14 cellular contexts compared by ENCODE assay signal in the genomic region with DNA sequence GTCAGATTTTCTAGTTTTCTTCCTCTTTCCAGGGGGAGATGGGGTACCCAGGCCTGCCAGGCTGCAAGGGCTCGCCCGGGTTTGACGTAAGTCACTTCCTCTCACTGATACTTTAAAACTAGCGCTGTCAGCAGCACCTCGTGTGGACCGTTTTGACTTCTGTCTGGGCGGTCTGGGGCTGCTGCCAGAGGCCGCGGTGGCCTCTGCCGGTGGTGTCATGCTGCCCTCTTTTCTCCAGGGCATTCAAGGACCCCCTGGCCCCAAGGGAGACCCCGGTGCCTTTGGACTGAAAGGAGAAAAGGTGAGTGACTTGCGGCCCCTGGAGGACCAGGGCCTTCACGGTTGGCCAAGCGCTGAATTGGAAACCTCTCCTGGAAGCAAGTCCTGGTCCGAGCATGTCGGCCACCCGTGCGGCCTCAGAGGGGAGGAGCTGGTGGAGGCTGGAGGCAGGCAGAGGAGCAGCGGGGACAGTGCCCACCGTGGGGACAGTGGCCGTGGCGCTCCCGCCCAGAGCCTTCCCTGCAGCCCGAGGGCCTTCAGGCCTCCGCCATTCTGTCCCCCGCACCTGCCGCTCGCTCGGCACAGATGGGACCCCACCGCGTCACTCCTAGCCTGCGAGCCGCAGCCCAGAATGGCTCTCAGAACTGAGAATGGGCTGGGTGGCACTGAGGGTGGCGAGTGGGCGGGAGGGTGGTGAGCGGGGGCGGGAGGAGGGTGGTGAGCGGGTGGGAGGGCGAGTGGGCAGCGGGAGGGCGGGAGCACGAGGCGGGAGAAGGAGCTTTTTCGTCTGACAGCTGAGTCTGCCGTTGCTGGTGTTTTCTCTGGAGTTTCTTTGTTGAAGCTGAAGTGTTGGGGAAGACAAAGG. TPM values are rescaled to one million over a fixed set of nuclear protein-coding genes. Genes with fewer than 3 reads are reported as not detected.
DNase-seq lines count a peak whose midpoint lies in the region; ATAC-seq lines count a peak whose summit lies in the region.
"Had no signal": no experiment of that assay in that cellular context is flagged by ENCODE, and none has a peak within 500 bp of the region (broad histone marks: within the 10 kb centered on the region; RNA-seq: fewer than 3 reads in every experiment).

No MANE protein-coding gene starts in this region.

- no peaks in the 10 kb centered on the region for H3K9me3 Mint-ChIP-seq in activated CD8-positive, alpha-beta memory T cell treated with anti-CD3 and anti-CD28 coated beads, Interleukin-2, amount 10 ng/mL, durations not matched to agents 7 days and 5 days (ENCODE audit: low read depth)
- H3K9me3 Mint-ChIP-seq: activated T-helper 1 cell treated with anti-CD3 and anti-CD28 coated beads, Interleukin-12 subunit alpha, Interleukin-12 subunit beta, Interleukin-2, Interleukin-4 antibody, amounts not matched to agents 30 ng/mL and 10 ng/mL and 1 ng/mL, durations not matched to agents 14 hours and 24 hours and 36 hours; H9 had no signal

- H3K36me3 ChIP-seq in stomach smooth muscle (ENCODE audit: control insufficient read depth in 2 of 2, insufficient read depth in 2 of 2, low read length in 2 of 2): peaks cover 40 to 50% of the 10 kb centered on the region in 2 donors

- H3K9ac ChIP-seq in stomach smooth muscle (ENCODE audit: low read length in 2 of 2): no peak overlapping the region

- peak; percentile 49 for DNase-seq in activated CD8-positive, alpha-beta memory T cell treated with anti-CD3 and anti-CD28 coated beads for 24 hours
- no peak for DNase-seq in activated CD8-positive, alpha-beta memory T cell treated with anti-CD3 and anti-CD28 coated beads, Interleukin-2, amount 10 ng/mL, durations not matched to agents 7 days and 5 days
- DNase-seq in activated T-cell treated with anti-CD3 and anti-CD28 coated beads, Interleukin-2, amount 50 U/mL, for 48 hours: peak; percentile 4 to 6
- peak; percentile 42 for DNase-seq in left lobe of liver (ENCODE audit: low spot score)
- DNase-seq in GM03348 (ENCODE audit: low spot score): no peak
- no peak for DNase-seq in NCI-H748 (lab: John Stamatoyannopoulos, UW; ENCODE audit: unreplicated experiment)
- no peak for DNase-seq in CD1c-positive myeloid dendritic cell (ENCODE audit: extremely low spot score)
- DNase-seq: DMS53, H9, NCI-H1417, NCI-H510A treated with DMSO at 0.1 percent for 48 hours had no signal

- H3K27ac ChIP-seq in stomach smooth muscle (ENCODE audit: low read length): peak overlapping the region; percentile 71
- H3K27ac ChIP-seq: cardiac muscle cell had no signal

- H3K4me3 Mint-ChIP-seq in activated CD8-positive, alpha-beta memory T cell treated with anti-CD3 and anti-CD28 coated beads, Interleukin-2, amount 10 ng/mL, durations not matched to agents 7 days and 5 days: no peak overlapping the region
- H3K4me3 Mint-ChIP-seq: activated T-helper 1 cell treated with anti-CD3 and anti-CD28 coated beads, Interleukin-12 subunit alpha, Interleukin-12 subunit beta, Interleukin-2, Interleukin-4 antibody, amounts not matched to agents 30 ng/mL and 10 ng/mL and 1 ng/mL, durations not matched to agents 14 hours and 24 hours and 36 hours; H9 had no signal

- no peaks in the 10 kb centered on the region for H3K4me1 Mint-ChIP-seq in activated CD8-positive, alpha-beta memory T cell treated with anti-CD3 and anti-CD28 coated beads, Interleukin-2, amount 10 ng/mL, durations not matched to agents 7 days and 5 days
- H3K4me1 Mint-ChIP-seq: H9 had no signal

- CTCF ChIA-PET in activated CD8-positive, alpha-beta memory T cell treated with anti-CD3 and anti-CD28 coated beads, Interleukin-2, amount 10 ng/mL, durations not matched to agents 7 days and 5 days (lab: Charles Lee): no interaction called here

- H3K9me3 ChIP-seq in stomach smooth muscle (ENCODE audit: control insufficient read depth in 2 of 2, low read length in 2 of 2): no peaks in the 10 kb centered on the region

- no peak overlapping the region for H3K4me3 ChIP-seq in stomach smooth muscle (ENCODE audit: low read length in 2 of 2)
- H3K4me3 ChIP-seq: cardiac muscle cell had no signal

- H3K27me3 Mint-ChIP-seq in activated CD8-positive, alpha-beta memory T cell treated with anti-CD3 and anti-CD28 coated beads, Interleukin-2, amount 10 ng/mL, durations not matched to agents 7 days and 5 days: no peaks in the 10 kb centered on the region

- H3K36me3 Mint-ChIP-seq in activated CD8-positive, alpha-beta memory T cell treated with anti-CD3 and anti-CD28 coated beads, Interleukin-2, amount 10 ng/mL, durations not matched to agents 7 days and 5 days: no peaks in the 10 kb centered on the region

- no peaks in the 10 kb centered on the region for H3K27me3 ChIP-seq in stomach smooth muscle (ENCODE audit: control insufficient read depth in 1 of 2, insufficient read depth in 2 of 2, low read length in 2 of 2)
- H3K27me3 ChIP-seq: cardiac muscle cell had no signal

- no peak for ATAC-seq in activated CD8-positive, alpha-beta memory T cell treated with anti-CD3 and anti-CD28 coated beads, Interleukin-2, amount 10 ng/mL, durations not matched to agents 7 days and 5 days
- ATAC-seq in left lobe of liver: no peak

- H3K27ac Mint-ChIP-seq in activated CD8-positive, alpha-beta memory T cell treated with anti-CD3 and anti-CD28 coated beads, Interleukin-2, amount 10 ng/mL, durations not matched to agents 7 days and 5 days: no peak overlapping the region
- H3K27ac Mint-ChIP-seq: activated T-helper 1 cell treated with anti-CD3 and anti-CD28 coated beads, Interleukin-12 subunit alpha, Interleukin-12 subunit beta, Interleukin-2, Interleukin-4 antibody, amounts not matched to agents 30 ng/mL and 10 ng/mL and 1 ng/mL, durations not matched to agents 14 hours and 24 hours and 36 hours had no signal

- H3K4me1 ChIP-seq in stomach smooth muscle (ENCODE audit: control insufficient read depth, insufficient read depth, low read length): peaks cover 67% of the 10 kb centered on the region

RNA-seq across cellular contexts. Expression of gene COL6A1, which starts 9.4 kb away (rescaled TPM):
- 1 to 10 TPM in 1 of 2 experiments, under 1 TPM in 1; 0.12 to 5.4 TPM for total RNA-seq in activated CD8-positive, alpha-beta memory T cell treated with anti-CD3 and anti-CD28 coated beads, Interleukin-2, amount 10 ng/mL, durations not matched to agents 7 days and 5 days
- 48.0 TPM for total RNA-seq in left lobe of liver

Comparison
In these comparisons a context has a peak if more than half of its experiments do, and no peak if none do; other contexts are left out.
1. DNase-seq: peak in activated CD8-positive, alpha-beta memory T cell treated with anti-CD3 and anti-CD28 coated beads for 24 hours (single experiment), activated T-cell treated with anti-CD3 and anti-CD28 coated beads, Interleukin-2, amount 50 U/mL, for 48 hours (2 of 2) and left lobe of liver (single experiment); none in activated CD8-positive, alpha-beta memory T cell treated with anti-CD3 and anti-CD28 coated beads, Interleukin-2, amount 10 ng/mL, durations not matched to agents 7 days and 5 days (single experiment), GM03348 (single experiment), NCI-H748 (single experiment) and CD1c-positive myeloid dendritic cell (single experiment).